Comparison of ENCODE assay signal across 1 cellular context in the genomic region with DNA sequence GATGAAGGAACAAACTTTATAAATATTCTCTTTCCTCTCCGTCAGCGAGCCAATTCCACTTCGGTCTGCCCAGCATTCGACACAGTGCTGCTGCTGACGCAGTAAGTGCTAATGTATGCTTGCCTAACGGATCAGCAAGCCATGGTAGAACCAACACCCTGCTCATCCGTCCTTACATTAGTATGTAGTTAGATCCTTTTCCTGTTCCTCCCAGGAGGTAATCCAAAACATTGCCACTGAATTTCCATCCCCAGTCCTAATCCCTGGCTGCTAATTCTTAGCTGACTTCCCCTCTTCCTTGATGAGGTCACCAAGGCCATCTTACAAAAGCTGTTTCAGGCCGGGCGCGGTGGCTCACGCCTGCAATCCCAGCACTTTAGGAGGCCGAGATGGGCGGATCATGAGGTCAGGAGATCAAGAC.
TF ChIP-seq lines count a peak whose summit lies in the region.

No MANE protein-coding gene starts in this region.

TF ChIP-seq in GM12878, 131 proteins besides CTCF, POLR2A, EP300 and RAD21:
- TF ChIP-seq TCF7 (IDR thresholded peaks at IDR 0.05; ENCODE audit: borderline replicate concordance), result no peak
- no peak for TF ChIP-seq CBX5 (IDR thresholded peaks at IDR 0.05; ENCODE audit: low read depth)
- no peak for TF ChIP-seq CREB1 (IDR thresholded peaks at IDR 0.05; ENCODE audit: low read depth)
- TF ChIP-seq IKZF1 (conservative IDR thresholded peaks at IDR 0.05), result 0 out of 2 replicates have a peak, but pooled peaks have one; percentile 14
- TF ChIP-seq, protein P1, sequence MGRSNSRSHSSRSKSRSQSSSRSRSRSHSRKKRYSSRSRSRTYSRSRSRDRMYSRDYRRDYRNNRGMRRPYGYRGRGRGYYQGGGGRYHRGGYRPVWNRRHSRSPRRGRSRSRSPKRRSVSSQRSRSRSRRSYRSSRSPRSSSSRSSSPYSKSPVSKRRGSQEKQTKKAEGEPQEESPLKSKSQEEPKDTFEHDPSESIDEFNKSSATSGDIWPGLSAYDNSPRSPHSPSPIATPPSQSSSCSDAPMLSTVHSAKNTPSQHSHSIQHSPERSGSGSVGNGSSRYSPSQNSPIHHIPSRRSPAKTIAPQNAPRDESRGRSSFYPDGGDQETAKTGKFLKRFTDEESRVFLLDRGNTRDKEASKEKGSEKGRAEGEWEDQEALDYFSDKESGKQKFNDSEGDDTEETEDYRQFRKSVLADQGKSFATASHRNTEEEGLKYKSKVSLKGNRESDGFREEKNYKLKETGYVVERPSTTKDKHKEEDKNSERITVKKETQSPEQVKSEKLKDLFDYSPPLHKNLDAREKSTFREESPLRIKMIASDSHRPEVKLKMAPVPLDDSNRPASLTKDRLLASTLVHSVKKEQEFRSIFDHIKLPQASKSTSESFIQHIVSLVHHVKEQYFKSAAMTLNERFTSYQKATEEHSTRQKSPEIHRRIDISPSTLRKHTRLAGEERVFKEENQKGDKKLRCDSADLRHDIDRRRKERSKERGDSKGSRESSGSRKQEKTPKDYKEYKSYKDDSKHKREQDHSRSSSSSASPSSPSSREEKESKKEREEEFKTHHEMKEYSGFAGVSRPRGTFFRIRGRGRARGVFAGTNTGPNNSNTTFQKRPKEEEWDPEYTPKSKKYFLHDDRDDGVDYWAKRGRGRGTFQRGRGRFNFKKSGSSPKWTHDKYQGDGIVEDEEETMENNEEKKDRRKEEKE (IDR thresholded peaks at IDR 0.05), result no peak
- no peak for TF ChIP-seq SMC3 (IDR thresholded peaks at IDR 0.05; ENCODE audit: borderline replicate concordance, low read length)
- TF ChIP-seq, protein P2, sequence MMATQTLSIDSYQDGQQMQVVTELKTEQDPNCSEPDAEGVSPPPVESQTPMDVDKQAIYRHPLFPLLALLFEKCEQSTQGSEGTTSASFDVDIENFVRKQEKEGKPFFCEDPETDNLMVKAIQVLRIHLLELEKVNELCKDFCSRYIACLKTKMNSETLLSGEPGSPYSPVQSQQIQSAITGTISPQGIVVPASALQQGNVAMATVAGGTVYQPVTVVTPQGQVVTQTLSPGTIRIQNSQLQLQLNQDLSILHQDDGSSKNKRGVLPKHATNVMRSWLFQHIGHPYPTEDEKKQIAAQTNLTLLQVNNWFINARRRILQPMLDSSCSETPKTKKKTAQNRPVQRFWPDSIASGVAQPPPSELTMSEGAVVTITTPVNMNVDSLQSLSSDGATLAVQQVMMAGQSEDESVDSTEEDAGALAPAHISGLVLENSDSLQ (IDR thresholded peaks at IDR 0.05), result no peak
- TF ChIP-seq, protein P3, sequence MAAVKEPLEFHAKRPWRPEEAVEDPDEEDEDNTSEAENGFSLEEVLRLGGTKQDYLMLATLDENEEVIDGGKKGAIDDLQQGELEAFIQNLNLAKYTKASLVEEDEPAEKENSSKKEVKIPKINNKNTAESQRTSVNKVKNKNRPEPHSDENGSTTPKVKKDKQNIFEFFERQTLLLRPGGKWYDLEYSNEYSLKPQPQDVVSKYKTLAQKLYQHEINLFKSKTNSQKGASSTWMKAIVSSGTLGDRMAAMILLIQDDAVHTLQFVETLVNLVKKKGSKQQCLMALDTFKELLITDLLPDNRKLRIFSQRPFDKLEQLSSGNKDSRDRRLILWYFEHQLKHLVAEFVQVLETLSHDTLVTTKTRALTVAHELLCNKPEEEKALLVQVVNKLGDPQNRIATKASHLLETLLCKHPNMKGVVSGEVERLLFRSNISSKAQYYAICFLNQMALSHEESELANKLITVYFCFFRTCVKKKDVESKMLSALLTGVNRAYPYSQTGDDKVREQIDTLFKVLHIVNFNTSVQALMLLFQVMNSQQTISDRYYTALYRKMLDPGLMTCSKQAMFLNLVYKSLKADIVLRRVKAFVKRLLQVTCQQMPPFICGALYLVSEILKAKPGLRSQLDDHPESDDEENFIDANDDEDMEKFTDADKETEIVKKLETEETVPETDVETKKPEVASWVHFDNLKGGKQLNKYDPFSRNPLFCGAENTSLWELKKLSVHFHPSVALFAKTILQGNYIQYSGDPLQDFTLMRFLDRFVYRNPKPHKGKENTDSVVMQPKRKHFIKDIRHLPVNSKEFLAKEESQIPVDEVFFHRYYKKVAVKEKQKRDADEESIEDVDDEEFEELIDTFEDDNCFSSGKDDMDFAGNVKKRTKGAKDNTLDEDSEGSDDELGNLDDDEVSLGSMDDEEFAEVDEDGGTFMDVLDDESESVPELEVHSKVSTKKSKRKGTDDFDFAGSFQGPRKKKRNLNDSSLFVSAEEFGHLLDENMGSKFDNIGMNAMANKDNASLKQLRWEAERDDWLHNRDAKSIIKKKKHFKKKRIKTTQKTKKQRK (IDR thresholded peaks at IDR 0.05; ENCODE audit: low read depth, low read length), result no peak
- no peak for TF ChIP-seq KAT2A (conservative IDR thresholded peaks at IDR 0.05; ENCODE audit: control insufficient read depth, low read depth, low read length)
- TF ChIP-seq, protein P4, sequence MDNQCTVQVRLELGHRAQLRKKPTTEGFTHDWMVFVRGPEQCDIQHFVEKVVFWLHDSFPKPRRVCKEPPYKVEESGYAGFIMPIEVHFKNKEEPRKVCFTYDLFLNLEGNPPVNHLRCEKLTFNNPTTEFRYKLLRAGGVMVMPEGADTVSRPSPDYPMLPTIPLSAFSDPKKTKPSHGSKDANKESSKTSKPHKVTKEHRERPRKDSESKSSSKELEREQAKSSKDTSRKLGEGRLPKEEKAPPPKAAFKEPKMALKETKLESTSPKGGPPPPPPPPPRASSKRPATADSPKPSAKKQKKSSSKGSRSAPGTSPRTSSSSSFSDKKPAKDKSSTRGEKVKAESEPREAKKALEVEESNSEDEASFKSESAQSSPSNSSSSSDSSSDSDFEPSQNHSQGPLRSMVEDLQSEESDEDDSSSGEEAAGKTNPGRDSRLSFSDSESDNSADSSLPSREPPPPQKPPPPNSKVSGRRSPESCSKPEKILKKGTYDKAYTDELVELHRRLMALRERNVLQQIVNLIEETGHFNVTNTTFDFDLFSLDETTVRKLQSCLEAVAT (IDR thresholded peaks at IDR 0.05), result peak; percentile 86; the same call in 1 of the 2 replicates
- TF ChIP-seq, protein P5, sequence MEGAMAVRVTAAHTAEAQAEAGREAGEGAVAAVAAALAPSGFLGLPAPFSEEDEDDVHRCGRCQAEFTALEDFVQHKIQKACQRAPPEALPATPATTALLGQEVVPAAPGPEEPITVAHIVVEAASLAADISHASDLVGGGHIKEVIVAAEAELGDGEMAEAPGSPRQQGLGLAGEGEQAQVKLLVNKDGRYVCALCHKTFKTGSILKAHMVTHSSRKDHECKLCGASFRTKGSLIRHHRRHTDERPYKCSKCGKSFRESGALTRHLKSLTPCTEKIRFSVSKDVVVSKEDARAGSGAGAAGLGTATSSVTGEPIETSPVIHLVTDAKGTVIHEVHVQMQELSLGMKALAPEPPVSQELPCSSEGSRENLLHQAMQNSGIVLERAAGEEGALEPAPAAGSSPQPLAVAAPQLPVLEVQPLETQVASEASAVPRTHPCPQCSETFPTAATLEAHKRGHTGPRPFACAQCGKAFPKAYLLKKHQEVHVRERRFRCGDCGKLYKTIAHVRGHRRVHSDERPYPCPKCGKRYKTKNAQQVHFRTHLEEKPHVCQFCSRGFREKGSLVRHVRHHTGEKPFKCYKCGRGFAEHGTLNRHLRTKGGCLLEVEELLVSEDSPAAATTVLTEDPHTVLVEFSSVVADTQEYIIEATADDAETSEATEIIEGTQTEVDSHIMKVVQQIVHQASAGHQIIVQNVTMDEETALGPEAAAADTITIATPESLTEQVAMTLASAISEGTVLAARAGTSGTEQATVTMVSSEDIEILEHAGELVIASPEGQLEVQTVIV (IDR thresholded peaks at IDR 0.05; ENCODE audit: borderline replicate concordance, partially characterized antibody), result no peak
- no peak for TF ChIP-seq HDGF (IDR thresholded peaks at IDR 0.05)
- TF ChIP-seq MTA2 (IDR thresholded peaks at IDR 0.05; ENCODE audit: low read depth), result no peak
- no peak for TF ChIP-seq CHD2 (IDR thresholded peaks at IDR 0.05; ENCODE audit: borderline replicate concordance, low read depth, low read length)
- 0 out of 4 replicates have a peak, but pooled peaks of 1 of the 2 experiments have one; percentile 18 for TF ChIP-seq IKZF2 (IDR thresholded peaks at IDR 0.05)
- TF ChIP-seq NBN (IDR thresholded peaks at IDR 0.05), result no peak
- no peak for TF ChIP-seq MEF2B (IDR thresholded peaks at IDR 0.05; ENCODE audit: partially characterized antibody, poor library complexity, severe bottlenecking)
TF ChIP-seq in GM12878: peak in this region for 3.
